Comparison of ENCODE assay signal across 1 cellular context in genomic region chrX:2484232-2484631, GRCh38.
TF ChIP-seq lines count a peak whose summit lies in the region.

No MANE protein-coding gene starts in this region.

TF ChIP-seq in IMR-90, 13 proteins besides CTCF, POLR2A, EP300 and RAD21:
- TF ChIP-seq MAZ (IDR thresholded peaks at IDR 0.05; ENCODE audit: borderline replicate concordance, low read depth, low read length), result no peak
- no peak for TF ChIP-seq FOS (IDR thresholded peaks at IDR 0.05; ENCODE audit: low read depth, low read length)
- TF ChIP-seq MXI1 (IDR thresholded peaks at IDR 0.05; ENCODE audit: borderline replicate concordance, low read depth, low read length), result no peak
- TF ChIP-seq SMC3 (IDR thresholded peaks at IDR 0.05; ENCODE audit: low read depth, low read length), result no peak
